In genomic region chr17:17729620-17730249, GRCh38 we compare ENCODE assay signal across 8 cellular contexts. TPM values are rescaled to one million over a fixed set of nuclear protein-coding genes. Genes with fewer than 3 reads are reported as not detected.
DNase-seq lines count a peak whose midpoint lies in the region; ATAC-seq and TF ChIP-seq lines count a peak whose summit lies in the region.

No MANE protein-coding gene starts in this region.

- intact Hi-C loops in CD4-positive, alpha-beta memory T cell (cut with micrococcal nuclease): loop anchor here (1.0 kb wide), 1 partner anchor 131 kb away; no protein-coding TSS in a partner anchor

- no peaks in the 10 kb centered on the region for H3K27me3 ChIP-seq in CD4-positive, alpha-beta memory T cell (ENCODE audit: insufficient read depth, low read length)

- no peak overlapping the region for H3K27ac ChIP-seq in CD4-positive, alpha-beta memory T cell (ENCODE audit: low read depth, low read length)
- peak overlapping the region; percentile 84 for H3K27ac ChIP-seq in RWPE1

- H3K36me3 Mint-ChIP-seq in CD4-positive, alpha-beta memory T cell: no peaks in the 10 kb centered on the region
- no peaks in the 10 kb centered on the region for H3K36me3 Mint-ChIP-seq in activated naive CD4-positive, alpha-beta T cell treated with anti-CD3 and anti-CD28 coated beads, Interleukin-2, amount 50 U/mL, for 72 hours

- H3K27me3 Mint-ChIP-seq in CD4-positive, alpha-beta memory T cell: no peaks in the 10 kb centered on the region

- no peaks in the 10 kb centered on the region for H3K4me1 ChIP-seq in CD4-positive, alpha-beta memory T cell (ENCODE audit: insufficient read depth, low read length)

- H3K36me3 ChIP-seq in CD4-positive, alpha-beta memory T cell (ENCODE audit: insufficient read depth, low read length): no peaks in the 10 kb centered on the region

- POLR2A ChIA-PET in CD4-positive, alpha-beta memory T cell (lab: Charles Lee; ENCODE audit: partially characterized antibody): no interaction called here
- POLR2A ChIA-PET in RWPE1 (lab: Yijun Ruan, JAX; ENCODE audit: low non-redundant PET): no interaction called here

- peak in 4 of 5 donors; percentile 46 to 56 (median 54) for DNase-seq in CD4-positive, alpha-beta memory T cell
- DNase-seq in RWPE1 (ENCODE audit: low spot score) (no peak), iPS-NIHi7 (ENCODE audit: extremely low spot score) (peak; percentile 73), UCSD-AML1 (lab: John Stamatoyannopoulos, UW; ENCODE audit: unreplicated experiment) (no peak), middle frontal gyrus (ENCODE audit: extremely low spot score, low spot score) (no peak)
- peak in 1 of 2 donors; percentile 56 for DNase-seq in activated naive CD4-positive, alpha-beta T cell treated with anti-CD3 and anti-CD28 coated beads, Interleukin-2, amount 50 U/mL, for 72 hours (ENCODE audit: low spot score in 2 of 2)
- peak; percentile 20 to 26 for DNase-seq in stimulated activated CD8-positive, alpha-beta memory T cell treated with anti-CD3 and anti-CD28 coated beads, Interleukin-2, amount 100 ng/mL, for 1 hour (ENCODE audit: low read depth in 2 of 2)

- CTCF ChIA-PET in CD4-positive, alpha-beta memory T cell (lab: Charles Lee; ENCODE audit: partially characterized antibody): interaction anchor here (0.7 to 1.2 kb wide), 3 partner anchors 10 to 162 kb away, joined by 3 read pairs; no protein-coding TSS in a partner anchor
- CTCF ChIA-PET in RWPE1 (lab: Yijun Ruan, JAX): interaction anchor here (0.6 to 1.7 kb wide), 6 partner anchors 46 to 112 kb away, joined by 3 to 4 read pairs (median 4); no protein-coding TSS in a partner anchor

- ATAC-seq in HG02623 (IDR thresholded peaks at IDR 0.05; ENCODE audit: unreplicated experiment): peak; percentile 58
- ATAC-seq in activated naive CD4-positive, alpha-beta T cell treated with anti-CD3 and anti-CD28 coated beads, Interleukin-2, amount 50 U/mL, for 72 hours: peak; percentile 78 to 86

- peak; percentile 67 for TF ChIP-seq CTCF in RWPE1 (conservative IDR thresholded peaks at IDR 0.05; ENCODE audit: low read depth)

- H3K4me1 Mint-ChIP-seq in CD4-positive, alpha-beta memory T cell: peaks cover 7 to 18% (median 11%) of the 10 kb centered on the region in 4 donors

- no peak overlapping the region for H3K4me3 ChIP-seq in CD4-positive, alpha-beta memory T cell (ENCODE audit: low read length in 2 of 2)

- H3K4me3 Mint-ChIP-seq in CD4-positive, alpha-beta memory T cell: no peak overlapping the region

- no peaks in the 10 kb centered on the region for H3K9me3 ChIP-seq in CD4-positive, alpha-beta memory T cell (ENCODE audit: control insufficient read depth in 1 of 2, low read length in 2 of 2)

- peak overlapping the region in 3 of 7 donors; percentile 15 to 44 (median 29) for H3K27ac Mint-ChIP-seq in CD4-positive, alpha-beta memory T cell
- no peak overlapping the region for H3K27ac Mint-ChIP-seq in activated naive CD4-positive, alpha-beta T cell treated with anti-CD3 and anti-CD28 coated beads, Interleukin-2, amount 50 U/mL, for 72 hours

- H3K9me3 Mint-ChIP-seq in CD4-positive, alpha-beta memory T cell: no peaks in the 10 kb centered on the region
- H3K9me3 Mint-ChIP-seq in activated naive CD4-positive, alpha-beta T cell treated with anti-CD3 and anti-CD28 coated beads, Interleukin-2, amount 50 U/mL, for 72 hours: no peaks in the 10 kb centered on the region

RNA-seq across cellular contexts. Expression of gene RAI1, which starts 48.5 kb away (rescaled TPM):
- 10 to 100 TPM; 15.4 to 19.5 TPM for total RNA-seq in CD4-positive, alpha-beta memory T cell
- 1 to 10 TPM in 1 of 2 donors, under 1 TPM in 1; 0.35 to 4.0 TPM for polyA plus RNA-seq in CD4-positive, alpha-beta memory T cell
- total RNA-seq in activated naive CD4-positive, alpha-beta T cell treated with anti-CD3 and anti-CD28 coated beads, Interleukin-2, amount 50 U/mL, for 72 hours: 10 to 100 TPM; 14.9 to 21.6 TPM

Comparison
In these comparisons a context has a peak if more than half of its experiments do, and no peak if none do; other contexts are left out.
1. DNase-seq: peak in CD4-positive, alpha-beta memory T cell (4 of 5), iPS-NIHi7 (single experiment) and stimulated activated CD8-positive, alpha-beta memory T cell treated with anti-CD3 and anti-CD28 coated beads, Interleukin-2, amount 100 ng/mL, for 1 hour (2 of 2); none in RWPE1 (single experiment), UCSD-AML1 (single experiment) and middle frontal gyrus (single experiment).